ENCODE assay signal across 2 cellular contexts in genomic region chr22:40705918-40706682, GRCh38.
TF ChIP-seq lines count a peak whose summit lies in the region.

No MANE protein-coding gene starts in this region.

TF ChIP-seq in HepG2, 621 proteins besides CTCF, POLR2A, EP300 and RAD21:
- TF ChIP-seq ZNF83 (CRISPR knock-in tag; IDR thresholded peaks at IDR 0.05; ENCODE audit: borderline replicate concordance) = no peak
- no peak for TF ChIP-seq ZNF850 (CRISPR knock-in tag; conservative IDR thresholded peaks at IDR 0.05)
- TF ChIP-seq HMGA1 (CRISPR knock-in tag; conservative IDR thresholded peaks at IDR 0.05) = no peak
- no peak for TF ChIP-seq ZNF792 (CRISPR knock-in tag; IDR thresholded peaks at IDR 0.05)
- peak; percentile 38; the same call in 1 of the 2 replicates for TF ChIP-seq ZNF768 (CRISPR knock-in tag; IDR thresholded peaks at IDR 0.05)
- TF ChIP-seq DMTF1 (CRISPR knock-in tag; IDR thresholded peaks at IDR 0.05) = no peak
- no peak for TF ChIP-seq ZNF75D (CRISPR knock-in tag; IDR thresholded peaks at IDR 0.05; ENCODE audit: borderline replicate concordance)
TF ChIP-seq in HepG2: peak in this region for 1.

TF ChIP-seq in H1, 55 proteins besides CTCF, POLR2A, EP300 and RAD21:
- TF ChIP-seq RBBP5 (IDR thresholded peaks at IDR 0.05; ENCODE audit: borderline replicate concordance, low read depth, low read length) (no peak), KDM1A (IDR thresholded peaks at IDR 0.05; ENCODE audit: borderline replicate concordance, low read length) (peak; percentile 93), TAF1 (IDR thresholded peaks at IDR 0.05; ENCODE audit: low read depth, low read length) (no peak), RFX5 (IDR thresholded peaks at IDR 0.05; ENCODE audit: borderline replicate concordance, low read depth, low read length) (no peak), EGR1 (IDR thresholded peaks at IDR 0.05; ENCODE audit: borderline replicate concordance, low read depth, low read length) (no peak), HDAC2 (IDR thresholded peaks at IDR 0.05; ENCODE audit: borderline replicate concordance in 1 of 2, low read depth in 2 of 2, low read length in 2 of 2) (peak in 1 of 2 experiments; percentile 77; a peak in 1 of 4 replicates), TBP (IDR thresholded peaks at IDR 0.05; ENCODE audit: low read depth, low read length) (no peak), ZNF274 (IDR thresholded peaks at IDR 0.05; ENCODE audit: borderline replicate concordance, extremely low read depth, low read length) (no peak), SIRT6 (IDR thresholded peaks at IDR 0.05; ENCODE audit: low read length) (no peak), CBX5 (IDR thresholded peaks at IDR 0.05; ENCODE audit: low read depth, low read length) (no peak), GABPA (IDR thresholded peaks at IDR 0.05; ENCODE audit: borderline replicate concordance, insufficient read depth, low read length) (no peak), CHD7 (IDR thresholded peaks at IDR 0.05; ENCODE audit: insufficient replicate concordance, low read length) (no peak), ASH2L (IDR thresholded peaks at IDR 0.05; ENCODE audit: low read length) (no peak)
